Comparison of ENCODE assay signal across 21 cellular contexts in the genomic region with DNA sequence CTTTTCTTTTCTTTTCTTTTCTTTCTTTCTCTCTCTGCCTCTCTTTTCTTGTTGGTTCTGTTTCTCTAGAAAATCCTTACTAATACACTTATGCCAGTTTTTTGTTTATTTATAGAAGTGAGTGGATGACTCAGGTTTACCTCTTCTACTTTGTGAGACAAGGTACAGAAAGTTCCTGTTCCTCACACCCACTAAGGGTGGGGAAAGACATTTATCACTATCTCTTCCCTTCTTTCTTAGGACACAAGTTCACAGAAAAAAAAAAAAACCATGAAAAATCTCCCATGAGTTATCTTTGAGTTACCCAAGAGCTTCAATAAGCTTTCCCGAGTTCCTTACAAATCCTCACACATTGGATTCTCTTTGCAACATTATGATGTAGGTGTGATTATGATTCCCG.
A peak's percentile ranks its signal among the peaks of the same experiment; 100 is the strongest.
DNase-seq lines count a peak whose midpoint lies in the region; ATAC-seq, FAIRE-seq and TF ChIP-seq lines count a peak whose summit lies in the region.
"Had no signal": no experiment of that assay in that cellular context is flagged by ENCODE, and none has a peak within 500 bp of the region (broad histone marks: within the 10 kb centered on the region; RNA-seq: fewer than 3 reads in every experiment).

No MANE protein-coding gene starts in this region.

- peak overlapping the region in 1 of 2 experiments; percentile 64; a peak in 1 of 6 replicates for H3K27ac ChIP-seq in A549
- peak overlapping the region; percentile 69 for H3K27ac ChIP-seq in mammary epithelial cell (ENCODE audit: insufficient read depth, low read depth, low read length)
- peak overlapping the region; percentile 67 for H3K27ac ChIP-seq in keratinocyte (ENCODE audit: control insufficient read depth, insufficient read depth, low read length)
- no peak overlapping the region for H3K27ac ChIP-seq in small intestine (ENCODE audit: low read depth in 1 of 2, low read length in 1 of 2)
- H3K27ac ChIP-seq in right atrium auricular region: no peak overlapping the region
- H3K27ac ChIP-seq: coronary artery had no signal

- no peak for TF ChIP-seq RAD21 in A549 (conservative IDR thresholded peaks at IDR 0.05 in 1 of 2, IDR thresholded peaks at IDR 0.05 in 1 of 2)

- TF ChIP-seq CTCF in A549 (IDR thresholded peaks at IDR 0.05) (no peak), mammary epithelial cell (conservative IDR thresholded peaks at IDR 0.05 in 1 of 2, IDR thresholded peaks at IDR 0.05 in 1 of 2; ENCODE audit: extremely low read depth in 1 of 2, insufficient read depth in 1 of 2, low read depth in 1 of 2, low read length in 2 of 2) (no peak), keratinocyte (optimal IDR thresholded peaks at IDR 0.05 in 1 of 3, IDR thresholded peaks at IDR 0.05 in 1 of 3, conservative IDR thresholded peaks at IDR 0.05 in 1 of 3; ENCODE audit: extremely low read depth in 1 of 3, insufficient read depth in 2 of 3, low read length in 3 of 3) (no peak), right atrium auricular region (IDR thresholded peaks at IDR 0.05) (no peak)

- H3K9me3 ChIP-seq in A549 (no peaks in the 10 kb centered on the region), mammary epithelial cell (replicated peaks; ENCODE audit: insufficient read depth, low read length) (peaks cover 10% of the 10 kb centered on the region), keratinocyte (ENCODE audit: control insufficient read depth, low read depth, low read length) (peaks cover 4% of the 10 kb centered on the region), small intestine (ENCODE audit: control insufficient read depth, low read depth) (no peaks in the 10 kb centered on the region), right atrium auricular region (no peaks in the 10 kb centered on the region)
- H3K9me3 ChIP-seq: BE2C had no signal

- no peak for DNase-seq in A549 (ENCODE audit: low read depth in 1 of 2, low spot score in 1 of 2)
- peak; percentile 82 for DNase-seq in mammary epithelial cell
- peak; percentile 49 for DNase-seq in keratinocyte (ENCODE audit: low read depth, low spot score)
- peak; percentile 53 for DNase-seq in small intestine
- no peak for DNase-seq in SIG-M5 treated with dmso at 0.1 percent for 504 hours (lab: John Stamatoyannopoulos, UW; ENCODE audit: unreplicated experiment)
- DNase-seq in globus pallidus (ENCODE audit: low spot score): no peak
- no peak for DNase-seq in right atrium auricular region (ENCODE audit: low spot score)
- DNase-seq: BE2C; GF-D8; immature natural killer cell; Kasumi-1; left ventricle myocardium superior; naive thymus-derived CD8-positive, alpha-beta T cell; NCI-H1092; NCI-H187 treated with DMSO at 0.1 percent for 48 hours; NCI-H526 treated with DMSO at 0.1 percent for 48 hours; retina; stimulated activated naive CD4-positive, alpha-beta T cell treated with Interleukin-2 at 50 U/mL for 16 hours had no signal

- H3K4me2 ChIP-seq in A549 (peak overlapping the region; percentile 30; the same call in 1 of the 3 replicates), mammary epithelial cell (ENCODE audit: insufficient read depth, low read depth, low read length) (no peak overlapping the region), keratinocyte (ENCODE audit: control insufficient read depth, extremely low read depth, insufficient read depth, low read depth, low read length) (peak overlapping the region; percentile 45)

- WGBS in A549 (ENCODE audit: missing lambda C conversion rate): 41% methylated on average over 2 of the region's 2 CpGs
- 32% methylated on average over 2 of the region's 2 CpGs for WGBS in mammary epithelial cell (ENCODE audit: low coverage, missing lambda C conversion rate)
- 85 to 89% (median 89%) methylated on average over 2 of the region's 2 CpGs for WGBS in small intestine, 3 donors

- POLR2A ChIA-PET in A549 (lab: Yijun Ruan, JAX): no interaction called here

- FAIRE-seq in A549 (lab: Jason Lieb, UNC): no peak
- peak; percentile 63 for FAIRE-seq in keratinocyte (lab: Jason Lieb, UNC)
- FAIRE-seq in small intestine (lab: Jason Lieb, UNC): no peak
- FAIRE-seq: H1 had no signal

- in situ Hi-C loops in mammary epithelial cell (cut with MboI; ENCODE audit: low sequenced_read_pairs in 2 of 2): no loop called here

- no peaks in the 10 kb centered on the region for H3K9me1 ChIP-seq in keratinocyte (ENCODE audit: control insufficient read depth, extremely low read depth, insufficient read depth, low read length)

- CTCF ChIA-PET in A549 (lab: Yijun Ruan, JAX) (interaction anchor here (0.6 kb wide), 1 partner anchor 11 kb away, joined by 3 read pairs; no protein-coding TSS in a partner anchor), mammary epithelial cell (lab: Charles Lee; ENCODE audit: low non-redundant PET) (interaction anchor here (0.5 to 0.7 kb wide), 3 partner anchors 9 to 82 kb away, joined by 3 to 6 read pairs (median 3); no protein-coding TSS in a partner anchor)

- H2AFZ ChIP-seq in mammary epithelial cell (ENCODE audit: low read depth, low read length) (peak overlapping the region; percentile 34), keratinocyte (ENCODE audit: control insufficient read depth, low read length) (peak overlapping the region; percentile 61)

- H4K20me1 ChIP-seq in mammary epithelial cell (ENCODE audit: insufficient read depth, low read length): no peaks in the 10 kb centered on the region
- no peaks in the 10 kb centered on the region for H4K20me1 ChIP-seq in keratinocyte (ENCODE audit: control insufficient read depth, extremely low read depth, insufficient read depth, low read length)

- BruUV-seq in mammary epithelial cell (replicated peaks; lab: Mats Ljungman, UMichigan): no TSS peak

- no peak for TF ChIP-seq POLR2A in A549 (IDR thresholded peaks at IDR 0.05; ENCODE audit: low read length)

- H3K27me3 ChIP-seq in mammary epithelial cell (ENCODE audit: insufficient read depth, low read length) (no peaks in the 10 kb centered on the region), keratinocyte (ENCODE audit: control insufficient read depth, extremely low read depth, insufficient read depth, low read length) (no peaks in the 10 kb centered on the region), small intestine (ENCODE audit: control insufficient read depth in 2 of 2, insufficient read depth in 2 of 2, low read length in 2 of 2) (no peaks in the 10 kb centered on the region), right atrium auricular region (no peaks in the 10 kb centered on the region)
- H3K27me3 ChIP-seq: BE2C had no signal

- H3K4me1 ChIP-seq in A549: peaks cover 6% of the 10 kb centered on the region; the same call in 1 of the 3 replicates
- peaks cover 37% of the 10 kb centered on the region for H3K4me1 ChIP-seq in mammary epithelial cell (ENCODE audit: insufficient read depth, low read length)
- peaks cover 27% of the 10 kb centered on the region for H3K4me1 ChIP-seq in keratinocyte (ENCODE audit: control insufficient read depth, extremely low read depth, insufficient read depth, low read length)
- no peaks in the 10 kb centered on the region for H3K4me1 ChIP-seq in small intestine (ENCODE audit: control insufficient read depth in 2 of 2, insufficient read depth in 1 of 2, low read depth in 1 of 2, low read length in 1 of 2)
- H3K4me1 ChIP-seq in right atrium auricular region: no peaks in the 10 kb centered on the region
- H3K4me1 ChIP-seq: BE2C had no signal

- intact Hi-C loops in mammary epithelial cell (cut with micrococcal nuclease): no loop called here

- H3K79me2 ChIP-seq in mammary epithelial cell (ENCODE audit: insufficient read depth, low read length): no peaks in the 10 kb centered on the region
- H3K79me2 ChIP-seq in keratinocyte (ENCODE audit: control insufficient read depth, insufficient read depth, low read length): no peaks in the 10 kb centered on the region

- peak overlapping the region; percentile 16 for H3K9ac ChIP-seq in mammary epithelial cell (ENCODE audit: insufficient read depth, low read length)
- peak overlapping the region; percentile 49 for H3K9ac ChIP-seq in keratinocyte (ENCODE audit: control insufficient read depth, extremely low read depth, insufficient read depth, low read length)

- H3K36me3 ChIP-seq in mammary epithelial cell (ENCODE audit: insufficient read depth, low read length): no peaks in the 10 kb centered on the region
- no peaks in the 10 kb centered on the region for H3K36me3 ChIP-seq in keratinocyte (ENCODE audit: control insufficient read depth in 2 of 2, extremely low read depth in 1 of 2, insufficient read depth in 2 of 2, low read length in 2 of 2)
- H3K36me3 ChIP-seq in small intestine (ENCODE audit: control insufficient read depth in 2 of 2, insufficient read depth in 2 of 2, low read length in 2 of 2): no peaks in the 10 kb centered on the region
- no peaks in the 10 kb centered on the region for H3K36me3 ChIP-seq in right atrium auricular region
- H3K36me3 ChIP-seq: BE2C had no signal

- no peak for TF ChIP-seq EP300 in A549 (IDR thresholded peaks at IDR 0.05)

- ATAC-seq in A549 (no peak), HG03025 (IDR thresholded peaks at IDR 0.05; ENCODE audit: low FRiP score, unreplicated experiment) (no peak)
- ATAC-seq: left ventricle myocardium superior; naive thymus-derived CD8-positive, alpha-beta T cell had no signal

- H3K4me3 ChIP-seq in A549: no peak overlapping the region
- H3K4me3 ChIP-seq in mammary epithelial cell (replicated peaks in 1 of 3; ENCODE audit: insufficient read depth in 1 of 3, low read depth in 2 of 3, low read length in 3 of 3): no peak overlapping the region
- no peak overlapping the region for H3K4me3 ChIP-seq in keratinocyte (ENCODE audit: control insufficient read depth in 2 of 3, extremely low read depth in 1 of 3, insufficient read depth in 2 of 3, low read depth in 1 of 3, low read length in 3 of 3)
- no peak overlapping the region for H3K4me3 ChIP-seq in small intestine (ENCODE audit: low read depth in 1 of 2, low read length in 2 of 2)
- H3K4me3 ChIP-seq in right atrium auricular region: no peak overlapping the region
- H3K4me3 ChIP-seq: coronary artery had no signal

- dilution Hi-C loops in mammary epithelial cell (cut with HindIII; ENCODE audit: low sequenced_read_pairs): no loop called here
- dilution Hi-C loops in keratinocyte (cut with MboI; ENCODE audit: extremely low pct_ligation_motif_present, low sequenced_read_pairs): no loop called here

TF ChIP-seq in A549, 52 proteins besides CTCF, POLR2A, EP300 and RAD21 (continues in another document):
- TF ChIP-seq CHD4 (IDR thresholded peaks at IDR 0.05; ENCODE audit: borderline replicate concordance): no peak
- no peak for TF ChIP-seq ZSCAN20 (CRISPR knock-in tag; IDR thresholded peaks at IDR 0.05)
- TF ChIP-seq, protein P1, sequence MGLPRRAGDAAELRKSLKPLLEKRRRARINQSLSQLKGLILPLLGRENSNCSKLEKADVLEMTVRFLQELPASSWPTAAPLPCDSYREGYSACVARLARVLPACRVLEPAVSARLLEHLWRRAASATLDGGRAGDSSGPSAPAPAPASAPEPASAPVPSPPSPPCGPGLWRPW (IDR thresholded peaks at IDR 0.05): no peak

Comparison
In these comparisons a context has a peak if more than half of its experiments do, and no peak if none do; other contexts are left out.
1. DNase-seq: peak in mammary epithelial cell (single experiment), keratinocyte (single experiment) and small intestine (single experiment); none in A549 (0 of 2), SIG-M5 treated with dmso at 0.1 percent for 504 hours (single experiment), globus pallidus (single experiment) and right atrium auricular region (single experiment).
2. H3K27ac ChIP-seq: peak in mammary epithelial cell (single experiment) and keratinocyte (single experiment); none in small intestine (0 of 2) and right atrium auricular region (0 of 2).